ENCODE assay signal across 17 cellular contexts in genomic region chr7:103735377-103735776, GRCh38.
A peak's percentile ranks its signal among the peaks of the same experiment; 100 is the strongest.
DNase-seq lines count a peak whose midpoint lies in the region; ATAC-seq, FAIRE-seq and TF ChIP-seq lines count a peak whose summit lies in the region.
"Had no signal": no experiment of that assay in that cellular context is flagged by ENCODE, and none has a peak within 500 bp of the region (broad histone marks: within the 10 kb centered on the region; RNA-seq: fewer than 3 reads in every experiment).

No MANE protein-coding gene starts in this region.

- H3K36me3 ChIP-seq in left lung, result no peaks in the 10 kb centered on the region
- H3K36me3 ChIP-seq: adrenal gland, tibial nerve had no signal

- no peak overlapping the region for H3K4me3 ChIP-seq in left lung
- H3K4me3 ChIP-seq: adrenal gland, tibial nerve had no signal

- no peaks in the 10 kb centered on the region for H3K9me3 ChIP-seq in left lung
- H3K9me3 ChIP-seq: adrenal gland, tibial nerve had no signal

- H3K27me3 ChIP-seq in left lung, result no peaks in the 10 kb centered on the region
- H3K27me3 ChIP-seq: adrenal gland, tibial nerve had no signal

- intact Hi-C loops in left lung (cut with DNase I), result no loop called here
- intact Hi-C loops in head of caudate nucleus (cut with DNase I), result no loop called here

- DNase-seq in AG08396 (ENCODE audit: low spot score) (peak; percentile 9), HTR-8/SVneo (ENCODE audit: insufficient read length, low spot score) (peak; percentile 24), amniotic epithelial cell (ENCODE audit: low read depth) (peak; percentile 78), glomerular visceral epithelial cell (ENCODE audit: extremely low spot score) (peak; percentile 46), omental fat pad (ENCODE audit: low spot score) (no peak), left lung (no peak), head of caudate nucleus (no peak)
- DNase-seq in activated naive CD4-positive, alpha-beta T cell (lab: John Stamatoyannopoulos, UW), result no peak
- DNase-seq: activated CD4-positive, alpha-beta T cell treated with anti-CD3 and anti-CD28 coated beads for 4 hours; activated T-cell treated with anti-CD3 and anti-CD28 coated beads, Interleukin-2, amount 50 U/mL, for 48 hours; adrenal gland; effector CD4-positive, alpha-beta T cell; islet precursor cell; NCI-H748 treated with DMSO at 0.1 percent for 48 hours; stimulated activated CD4-positive, alpha-beta T cell treated with anti-CD3 and anti-CD28 coated beads, Interleukin-2, amount 100 ng/mL, for 24 hours had no signal

- ATAC-seq in omental fat pad (ENCODE audit: low FRiP score), result no peak
- ATAC-seq in left lung, result no peak

- FAIRE-seq in HTR-8/SVneo (lab: Jason Lieb, UNC), result no peak
- FAIRE-seq: GM12892 had no signal

- TF ChIP-seq CTCF in omental fat pad (IDR thresholded peaks at IDR 0.05) (no peak), left lung (IDR thresholded peaks at IDR 0.05) (no peak)

- H3K27ac ChIP-seq in left lung, result no peak overlapping the region
- H3K27ac ChIP-seq: adrenal gland had no signal

- no peaks in the 10 kb centered on the region for H3K4me1 ChIP-seq in left lung
- H3K4me1 ChIP-seq: adrenal gland had no signal

Comparison
In these comparisons a context has a peak if more than half of its experiments do, and no peak if none do; other contexts are left out.
1. DNase-seq: peak in AG08396 (single experiment), HTR-8/SVneo (single experiment), amniotic epithelial cell (single experiment) and glomerular visceral epithelial cell (single experiment); none in omental fat pad (single experiment), left lung (0 of 2), activated naive CD4-positive, alpha-beta T cell (0 of 4) and head of caudate nucleus (0 of 42).